1 cellular context compared by ENCODE assay signal in genomic region chr11:83061883-83062282, GRCh38.
TF ChIP-seq lines count a peak whose summit lies in the region.

No MANE protein-coding gene starts in this region.

TF ChIP-seq in GM12878, 131 proteins besides CTCF, POLR2A, EP300 and RAD21 (continued from another document and continues in another):
- TF ChIP-seq ATF3 (IDR thresholded peaks at IDR 0.05; ENCODE audit: borderline replicate concordance, extremely low read depth, low read depth, low read length) (no peak), CBX3 (IDR thresholded peaks at IDR 0.05; ENCODE audit: borderline replicate concordance, low read depth) (no peak), EZH2 (IDR thresholded peaks at IDR 0.05; ENCODE audit: borderline replicate concordance, control insufficient read depth, low read depth, low read length) (no peak), ELK1 (IDR thresholded peaks at IDR 0.05; ENCODE audit: low read depth, low read length) (no peak), POLR2AphosphoS5 (IDR thresholded peaks at IDR 0.05; ENCODE audit: low read length) (no peak), NFYA (IDR thresholded peaks at IDR 0.05; ENCODE audit: borderline replicate concordance, low read depth, low read length) (no peak), IRF4 (IDR thresholded peaks at IDR 0.05; ENCODE audit: low read depth, low read length) (0 out of 2 replicates have a peak, but pooled peaks have one; percentile 19), RAD51 (IDR thresholded peaks at IDR 0.05) (no peak), NR2C1 (IDR thresholded peaks at IDR 0.05) (no peak), ZSCAN29 (IDR thresholded peaks at IDR 0.05) (no peak), KAT2A (conservative IDR thresholded peaks at IDR 0.05; ENCODE audit: control insufficient read depth, low read depth, low read length) (no peak), CUX1 (IDR thresholded peaks at IDR 0.05; ENCODE audit: insufficient replicate concordance, low read depth, low read length) (no peak), PML (IDR thresholded peaks at IDR 0.05; ENCODE audit: low read length) (peak; percentile 79), PAX8 (IDR thresholded peaks at IDR 0.05) (no peak), RFX5 (IDR thresholded peaks at IDR 0.05; ENCODE audit: low read depth, low read length) (no peak), NR2F1 (conservative IDR thresholded peaks at IDR 0.05) (0 out of 2 replicates have a peak, but pooled peaks have one; percentile 18), BMI1 (IDR thresholded peaks at IDR 0.05; ENCODE audit: borderline replicate concordance) (no peak), CREB1 (IDR thresholded peaks at IDR 0.05; ENCODE audit: low read depth) (peak; percentile 36; the same call in 1 of the 2 replicates), ZNF24 (IDR thresholded peaks at IDR 0.05) (no peak), TCF12 (IDR thresholded peaks at IDR 0.05; ENCODE audit: low read depth, low read length) (no peak), SREBF1 (IDR thresholded peaks at IDR 0.05; ENCODE audit: low read length) (no peak), EGR1 (IDR thresholded peaks at IDR 0.05; ENCODE audit: borderline replicate concordance in 1 of 2, low read depth in 2 of 2, low read length in 2 of 2) (no peak), CHD4 (IDR thresholded peaks at IDR 0.05) (no peak), SUPT20H (IDR thresholded peaks at IDR 0.05; ENCODE audit: borderline replicate concordance, control insufficient read depth, low read depth, low read length) (no peak), ZNF207 (IDR thresholded peaks at IDR 0.05; ENCODE audit: borderline replicate concordance) (no peak), TAF1 (IDR thresholded peaks at IDR 0.05; ENCODE audit: borderline replicate concordance, low read depth, low read length) (no peak), GATAD2B (conservative IDR thresholded peaks at IDR 0.05; ENCODE audit: low read depth) (no peak), WRNIP1 (IDR thresholded peaks at IDR 0.05; ENCODE audit: borderline replicate concordance, low read depth, low read length) (no peak), FOXM1 (IDR thresholded peaks at IDR 0.05; ENCODE audit: low read depth, low read length) (peak; percentile 62), CBFB (IDR thresholded peaks at IDR 0.05; ENCODE audit: low read depth) (no peak), ZNF274 (IDR thresholded peaks at IDR 0.05; ENCODE audit: insufficient read depth, insufficient read length) (no peak), JUNB (IDR thresholded peaks at IDR 0.05) (peak; percentile 27; the same call in 1 of the 2 replicates), MAX (IDR thresholded peaks at IDR 0.05; ENCODE audit: low read depth, low read length) (no peak), SMAD1 (IDR thresholded peaks at IDR 0.05; ENCODE audit: low read depth, partially characterized antibody) (no peak), MEF2B (IDR thresholded peaks at IDR 0.05; ENCODE audit: partially characterized antibody, poor library complexity, severe bottlenecking) (peak; percentile 39), HDAC2 (IDR thresholded peaks at IDR 0.05) (no peak), NFXL1 (IDR thresholded peaks at IDR 0.05; ENCODE audit: borderline replicate concordance) (no peak), CHD2 (IDR thresholded peaks at IDR 0.05; ENCODE audit: borderline replicate concordance, low read depth, low read length) (no peak), POU2F2 (IDR thresholded peaks at IDR 0.05; ENCODE audit: borderline replicate concordance, low read depth, low read length) (peak; percentile 75; the same call in 1 of the 3 replicates), IKZF2 (IDR thresholded peaks at IDR 0.05) (peak in 1 of 2 experiments; percentile 34; a peak in 2 of 4 replicates), MXI1 (IDR thresholded peaks at IDR 0.05; ENCODE audit: low read depth, low read length) (0 out of 2 replicates have a peak, but pooled peaks have one; percentile 46), MYB (IDR thresholded peaks at IDR 0.05; ENCODE audit: borderline replicate concordance, low read depth, low read length) (no peak), HDGF (IDR thresholded peaks at IDR 0.05) (no peak), FOXK2 (IDR thresholded peaks at IDR 0.05) (no peak), PRDM15 (CRISPR knock-in tag; IDR thresholded peaks at IDR 0.05) (no peak), CEBPZ (IDR thresholded peaks at IDR 0.05; ENCODE audit: low read depth, low read length) (no peak), SIN3A (IDR thresholded peaks at IDR 0.05; ENCODE audit: low read depth, low read length) (no peak), SPI1 (IDR thresholded peaks at IDR 0.05; ENCODE audit: borderline replicate concordance, insufficient read depth, low read depth, low read length) (peak; percentile 60; the same call in 1 of the 2 replicates), STAT1 (conservative IDR thresholded peaks at IDR 0.05) (no peak), ZNF217 (IDR thresholded peaks at IDR 0.05) (peak; percentile 91), KLF5 (IDR thresholded peaks at IDR 0.05; ENCODE audit: partially characterized antibody) (peak; percentile 91), YY1 (IDR thresholded peaks at IDR 0.05; ENCODE audit: low read depth, low read length) (no peak), SMARCA5 (IDR thresholded peaks at IDR 0.05) (no peak; the same call in 1 of the 2 replicates), IRF3 (IDR thresholded peaks at IDR 0.05) (no peak), MEF2A (IDR thresholded peaks at IDR 0.05; ENCODE audit: insufficient read depth, low read depth, low read length) (peak; percentile 84; the same call in 1 of the 2 replicates), TARDBP (IDR thresholded peaks at IDR 0.05; ENCODE audit: borderline replicate concordance) (no peak), CREM (IDR thresholded peaks at IDR 0.05; ENCODE audit: low read depth) (peak; percentile 77), ATF2 (IDR thresholded peaks at IDR 0.05; ENCODE audit: low read length) (peak; percentile 75; the same call in 1 of the 2 replicates), TCF7 (IDR thresholded peaks at IDR 0.05; ENCODE audit: borderline replicate concordance) (no peak)
